ENCODE assay signal across 10 cellular contexts in genomic region chr4:75432683-75433082, GRCh38.
DNase-seq lines count a peak whose midpoint lies in the region; ATAC-seq, FAIRE-seq and TF ChIP-seq lines count a peak whose summit lies in the region.
"Had no signal": no experiment of that assay in that cellular context is flagged by ENCODE, and none has a peak within 500 bp of the region (broad histone marks: within the 10 kb centered on the region; RNA-seq: fewer than 3 reads in every experiment).

No MANE protein-coding gene starts in this region.

- FAIRE-seq in astrocyte (lab: Jason Lieb, UNC) = no peak

- H3K9me3 Mint-ChIP-seq in astrocyte (ENCODE audit: unreplicated experiment) (peaks cover 11% of the 10 kb centered on the region), neural progenitor cell (peaks cover 16% of the 10 kb centered on the region)

- H3K36me3 Mint-ChIP-seq in astrocyte (ENCODE audit: low read depth, unreplicated experiment) (no peaks in the 10 kb centered on the region), neural progenitor cell (no peaks in the 10 kb centered on the region)

- TF ChIP-seq RAD21 in Ishikawa (IDR thresholded peaks at IDR 0.05; ENCODE audit: low read depth) = peak; percentile 6; the same call in 1 of the 2 replicates

- ATAC-seq in GM18502 (IDR thresholded peaks at IDR 0.05; ENCODE audit: poor library complexity, unreplicated experiment) = peak; percentile 58
- no peak for ATAC-seq in GM21515 (IDR thresholded peaks at IDR 0.05; ENCODE audit: unreplicated experiment)
- no peak for ATAC-seq in HG02840 (IDR thresholded peaks at IDR 0.05; ENCODE audit: low FRiP score, unreplicated experiment)

- no peak overlapping the region for H3K9ac ChIP-seq in astrocyte (ENCODE audit: low read length)
- no peak overlapping the region for H3K9ac ChIP-seq in neural progenitor cell
- H3K9ac ChIP-seq: parathyroid adenoma had no signal

- H3K36me3 ChIP-seq in astrocyte (ENCODE audit: insufficient read depth, low read length) = no peaks in the 10 kb centered on the region
- no peaks in the 10 kb centered on the region for H3K36me3 ChIP-seq in neural progenitor cell

- H3K4me3 Mint-ChIP-seq in astrocyte (ENCODE audit: unreplicated experiment) (no peak overlapping the region), neural progenitor cell (no peak overlapping the region)
- H3K4me3 Mint-ChIP-seq: activated naive CD4-positive, alpha-beta T cell treated with anti-CD3 and anti-CD28 coated beads, Interleukin-2, amount 50 U/mL, for 24 hours had no signal

- no peaks in the 10 kb centered on the region for H3F3A ChIP-seq in neural progenitor cell (ENCODE audit: low read depth)

- no peak for DNase-seq in astrocyte (ENCODE audit: low read depth)
- DNase-seq in neural progenitor cell (ENCODE audit: low spot score) = peak; percentile 31
- no peak for DNase-seq in activated gamma-delta T cell treated with Interleukin-2 at 50 U/mL for 16 hours
- DNase-seq in NCI-H510A treated with DMSO at 0.1 percent for 48 hours (lab: John Stamatoyannopoulos, UW) = no peak

- H3K4me3 ChIP-seq in astrocyte (ENCODE audit: insufficient read depth, low read depth, low read length) = no peak overlapping the region
- no peak overlapping the region for H3K4me3 ChIP-seq in neural progenitor cell

- H3K4me1 ChIP-seq in astrocyte (ENCODE audit: insufficient read depth, low read length) (no peaks in the 10 kb centered on the region), neural progenitor cell (no peaks in the 10 kb centered on the region)
- H3K4me1 ChIP-seq: parathyroid adenoma had no signal

- no peak overlapping the region for H3K4me2 ChIP-seq in astrocyte (ENCODE audit: low read length)
- H3K4me2 ChIP-seq in neural progenitor cell = no peak overlapping the region

- H3K27ac ChIP-seq in astrocyte (ENCODE audit: low read depth, low read length) (no peak overlapping the region), neural progenitor cell (no peak overlapping the region)
- H3K27ac ChIP-seq: parathyroid adenoma had no signal

- no peaks in the 10 kb centered on the region for H3K79me2 ChIP-seq in astrocyte (ENCODE audit: insufficient read depth, low read length)
- no peaks in the 10 kb centered on the region for H3K79me2 ChIP-seq in neural progenitor cell (ENCODE audit: low read depth)
- H3K79me2 ChIP-seq: parathyroid adenoma had no signal

- H3K9me3 ChIP-seq in astrocyte (ENCODE audit: insufficient read depth, low read depth, low read length) (no peaks in the 10 kb centered on the region), neural progenitor cell (ENCODE audit: low read depth) (no peaks in the 10 kb centered on the region)

- H3K4me1 Mint-ChIP-seq in astrocyte (ENCODE audit: low read depth, unreplicated experiment) = no peaks in the 10 kb centered on the region
- peaks cover 15% of the 10 kb centered on the region for H3K4me1 Mint-ChIP-seq in neural progenitor cell
- H3K4me1 Mint-ChIP-seq: activated naive CD4-positive, alpha-beta T cell treated with anti-CD3 and anti-CD28 coated beads, Interleukin-2, amount 50 U/mL, for 24 hours had no signal

- H3K27ac Mint-ChIP-seq in astrocyte (ENCODE audit: unreplicated experiment) = no peak overlapping the region
- H3K27ac Mint-ChIP-seq in neural progenitor cell = no peak overlapping the region
- H3K27ac Mint-ChIP-seq: activated naive CD4-positive, alpha-beta T cell treated with anti-CD3 and anti-CD28 coated beads, Interleukin-2, amount 50 U/mL, for 24 hours had no signal

- TF ChIP-seq CTCF in astrocyte (IDR thresholded peaks at IDR 0.05; ENCODE audit: insufficient read depth, low read depth, low read length) (peak; percentile 19), neural progenitor cell (IDR thresholded peaks at IDR 0.05) (peak; percentile 48)

- no peak overlapping the region for H2AFZ ChIP-seq in astrocyte (ENCODE audit: low read depth, low read length)
- no peak overlapping the region for H2AFZ ChIP-seq in neural progenitor cell (replicated peaks)
- H2AFZ ChIP-seq: parathyroid adenoma had no signal

- H3K27me3 ChIP-seq in astrocyte (ENCODE audit: insufficient read depth, low read length) (no peaks in the 10 kb centered on the region), neural progenitor cell (no peaks in the 10 kb centered on the region)

- H4K20me1 ChIP-seq in astrocyte (ENCODE audit: insufficient read depth, low read length) = no peaks in the 10 kb centered on the region
- no peaks in the 10 kb centered on the region for H4K20me1 ChIP-seq in neural progenitor cell (ENCODE audit: low read depth)

- TF ChIP-seq EP300 in Ishikawa (IDR thresholded peaks at IDR 0.05; ENCODE audit: borderline replicate concordance) = no peak

- H3K27me3 Mint-ChIP-seq in astrocyte (ENCODE audit: low read depth, unreplicated experiment) (peaks cover 2% of the 10 kb centered on the region), neural progenitor cell (ENCODE audit: insufficient read depth, low read depth) (peaks cover 2% of the 10 kb centered on the region)

TF ChIP-seq in Ishikawa, 13 proteins besides CTCF, POLR2A, EP300 and RAD21:
- TF ChIP-seq FOXM1 (IDR thresholded peaks at IDR 0.05; ENCODE audit: borderline replicate concordance, low read depth) (no peak), TAF1 (IDR thresholded peaks at IDR 0.05; ENCODE audit: low read depth) (no peak), NFIC (IDR thresholded peaks at IDR 0.05) (no peak), CREB1 (IDR thresholded peaks at IDR 0.05; ENCODE audit: low read depth) (no peak), CEBPB (IDR thresholded peaks at IDR 0.05) (no peak), MAX (IDR thresholded peaks at IDR 0.05) (no peak), TEAD4 (IDR thresholded peaks at IDR 0.05) (no peak), YY1 (IDR thresholded peaks at IDR 0.05; ENCODE audit: low read depth) (no peak), TCF12 (IDR thresholded peaks at IDR 0.05; ENCODE audit: low read depth) (no peak), EGR1 (IDR thresholded peaks at IDR 0.05) (no peak), REST (IDR thresholded peaks at IDR 0.05; ENCODE audit: low read depth) (no peak), ZBTB7A (IDR thresholded peaks at IDR 0.05; ENCODE audit: low read depth) (no peak)
- TF ChIP-seq, protein P1, sequence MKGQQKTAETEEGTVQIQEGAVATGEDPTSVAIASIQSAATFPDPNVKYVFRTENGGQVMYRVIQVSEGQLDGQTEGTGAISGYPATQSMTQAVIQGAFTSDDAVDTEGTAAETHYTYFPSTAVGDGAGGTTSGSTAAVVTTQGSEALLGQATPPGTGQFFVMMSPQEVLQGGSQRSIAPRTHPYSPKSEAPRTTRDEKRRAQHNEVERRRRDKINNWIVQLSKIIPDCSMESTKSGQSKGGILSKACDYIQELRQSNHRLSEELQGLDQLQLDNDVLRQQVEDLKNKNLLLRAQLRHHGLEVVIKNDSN (IDR thresholded peaks at IDR 0.05) = no peak
